8 cellular contexts compared by ENCODE assay signal in genomic region chr18:77421546-77421945, GRCh38.
DNase-seq lines count a peak whose midpoint lies in the region; TF ChIP-seq lines count a peak whose summit lies in the region.
"Not testable (repeated sequence)": the region's sequence is repeated elsewhere in the genome, so short reads cannot be mapped to it uniquely, and the experiment has no call there.

No MANE protein-coding gene starts in this region.

- H3K4me1 ChIP-seq in ES-I3 (ENCODE audit: insufficient read depth, low read length); NT2/D1 (ENCODE audit: insufficient read depth, insufficient read length): not testable (repeated sequence)
- peaks cover 19% of the 10 kb centered on the region; the same call in 1 of the 2 replicates for H3K4me1 ChIP-seq in HUES64 (ENCODE audit: insufficient read depth, low read length)

- intact Hi-C loops in MCF 10A (cut with micrococcal nuclease) = not testable (repeated sequence)

- POLR2A ChIA-PET in MCF 10A (lab: Yijun Ruan, JAX) = not testable (repeated sequence)

- not testable (repeated sequence) for TF ChIP-seq CTCF in MCF 10A (IDR thresholded peaks at IDR 0.05; ENCODE audit: unreplicated experiment); glutamatergic neuron (IDR thresholded peaks at IDR 0.05; ENCODE audit: partially characterized antibody, unreplicated experiment); nephron progenitor cell (IDR thresholded peaks at IDR 0.05); progenitor cell of endocrine pancreas (IDR thresholded peaks at IDR 0.05; ENCODE audit: unreplicated experiment)

- H3K27me3 ChIP-seq in HUES64 (ENCODE audit: insufficient read depth, low read length); NT2/D1 (ENCODE audit: insufficient read depth, insufficient read length): not testable (repeated sequence)

- not testable (repeated sequence) for H3K9me3 Mint-ChIP-seq in MCF 10A (ENCODE audit: unreplicated experiment); glutamatergic neuron (ENCODE audit: unreplicated experiment)
- H3K9me3 Mint-ChIP-seq in nephron progenitor cell (peaks cover 24% of the 10 kb centered on the region), progenitor cell of endocrine pancreas (ENCODE audit: low read depth) (peaks cover 10% of the 10 kb centered on the region)

- not testable (repeated sequence) for H3K27me3 Mint-ChIP-seq in MCF 10A (ENCODE audit: insufficient read depth, unreplicated experiment); glutamatergic neuron (ENCODE audit: unreplicated experiment); nephron progenitor cell (ENCODE audit: low read depth, poor library complexity); progenitor cell of endocrine pancreas

- H3K9ac ChIP-seq in ES-I3 (ENCODE audit: low read depth, low read length) = peak overlapping the region; percentile 67
- peak overlapping the region; percentile 81 for H3K9ac ChIP-seq in HUES64 (ENCODE audit: low read depth, low read length)
- H3K9ac ChIP-seq in NT2/D1 (ENCODE audit: insufficient read length, low read depth) = peak overlapping the region; percentile 39

- CTCF ChIA-PET in MCF 10A (lab: Yijun Ruan, JAX) = not testable (repeated sequence)

- H3K9me3 ChIP-seq in ES-I3 (ENCODE audit: control insufficient read depth, insufficient read depth, low read length); HUES64 (ENCODE audit: insufficient read depth, low read depth, low read length); NT2/D1 (ENCODE audit: insufficient read depth, low read length); iPS-18c (ENCODE audit: control insufficient read depth, insufficient read depth, low read length): not testable (repeated sequence)

- not testable (repeated sequence) for H3K36me3 ChIP-seq in ES-I3 (ENCODE audit: insufficient read depth, low read length); HUES64 (ENCODE audit: insufficient read depth, low read length); NT2/D1 (ENCODE audit: insufficient read depth, insufficient read length, low read length)

- WGBS in HUES64 = 1% methylated on average over 22 of the region's 28 CpGs

- BruUV-seq in MCF 10A (replicated peaks; lab: Mats Ljungman, UMichigan) = not testable (repeated sequence)

- H3K36me3 Mint-ChIP-seq in MCF 10A (ENCODE audit: insufficient read depth, unreplicated experiment); glutamatergic neuron (ENCODE audit: unreplicated experiment); nephron progenitor cell (ENCODE audit: low read depth); progenitor cell of endocrine pancreas (ENCODE audit: insufficient read depth): not testable (repeated sequence)

- not testable (repeated sequence) for H3K27ac ChIP-seq in HUES64 (ENCODE audit: low read depth, low read length)

- H3K4me3 ChIP-seq in HUES64 (ENCODE audit: low read length) (peak overlapping the region; percentile 59), NT2/D1 (ENCODE audit: insufficient read length, low read depth) (peak overlapping the region; percentile 26), iPS-18c (ENCODE audit: insufficient read depth, low read depth, low read length) (peak overlapping the region; percentile 34; the same call in 1 of the 2 replicates)

- peak overlapping the region; percentile 51 for H3K27ac Mint-ChIP-seq in MCF 10A (ENCODE audit: low read depth, unreplicated experiment)
- H3K27ac Mint-ChIP-seq in glutamatergic neuron (ENCODE audit: unreplicated experiment) = peak overlapping the region; percentile 75
- peak overlapping the region; percentile 89 for H3K27ac Mint-ChIP-seq in nephron progenitor cell
- peak overlapping the region; percentile 98 for H3K27ac Mint-ChIP-seq in progenitor cell of endocrine pancreas

- peak overlapping the region; percentile 83 for H3K4me3 Mint-ChIP-seq in MCF 10A (ENCODE audit: unreplicated experiment)
- H3K4me3 Mint-ChIP-seq in glutamatergic neuron (ENCODE audit: unreplicated experiment) = peak overlapping the region; percentile 72
- peak overlapping the region; percentile 92 for H3K4me3 Mint-ChIP-seq in nephron progenitor cell
- H3K4me3 Mint-ChIP-seq in progenitor cell of endocrine pancreas (ENCODE audit: low read depth) = peak overlapping the region; percentile 90

- not testable (repeated sequence) for H3K4me1 Mint-ChIP-seq in MCF 10A (ENCODE audit: insufficient read depth, unreplicated experiment); glutamatergic neuron (ENCODE audit: low read depth, unreplicated experiment); progenitor cell of endocrine pancreas (ENCODE audit: low read depth)
- H3K4me1 Mint-ChIP-seq in nephron progenitor cell = peaks cover 19% of the 10 kb centered on the region

- not testable (repeated sequence) for DNase-seq in NT2/D1 (ENCODE audit: low read depth, low spot score); MCF 10A (ENCODE audit: unreplicated experiment); glutamatergic neuron; nephron progenitor cell; progenitor cell of endocrine pancreas (ENCODE audit: low spot score, unreplicated experiment)
